ENCODE assay signal across 1 cellular context in genomic region chr12:54191550-54192022, GRCh38.
TF ChIP-seq lines count a peak whose summit lies in the region.

No MANE protein-coding gene starts in this region.

TF ChIP-seq in GM23338, 12 proteins besides CTCF, POLR2A, EP300 and RAD21 (continued from another document):
- no peak for TF ChIP-seq ZNF462 (CRISPR knock-in tag; IDR thresholded peaks at IDR 0.05)
- TF ChIP-seq ZNF331 (CRISPR knock-in tag; IDR thresholded peaks at IDR 0.05; ENCODE audit: low read depth) = no peak
- no peak for TF ChIP-seq STAT1 (IDR thresholded peaks at IDR 0.05; ENCODE audit: unreplicated experiment)
- TF ChIP-seq EZH2phosphoT487 (IDR thresholded peaks at IDR 0.05; ENCODE audit: unreplicated experiment) = no peak
- TF ChIP-seq REST (IDR thresholded peaks at IDR 0.05; ENCODE audit: unreplicated experiment) = no peak
- TF ChIP-seq EZH2 (IDR thresholded peaks at IDR 0.05; ENCODE audit: low read depth, unreplicated experiment) = no peak
- TF ChIP-seq POLR2AphosphoS5 (IDR thresholded peaks at IDR 0.05; ENCODE audit: low read depth) = no peak
